18 cellular contexts compared by ENCODE assay signal in the genomic region with DNA sequence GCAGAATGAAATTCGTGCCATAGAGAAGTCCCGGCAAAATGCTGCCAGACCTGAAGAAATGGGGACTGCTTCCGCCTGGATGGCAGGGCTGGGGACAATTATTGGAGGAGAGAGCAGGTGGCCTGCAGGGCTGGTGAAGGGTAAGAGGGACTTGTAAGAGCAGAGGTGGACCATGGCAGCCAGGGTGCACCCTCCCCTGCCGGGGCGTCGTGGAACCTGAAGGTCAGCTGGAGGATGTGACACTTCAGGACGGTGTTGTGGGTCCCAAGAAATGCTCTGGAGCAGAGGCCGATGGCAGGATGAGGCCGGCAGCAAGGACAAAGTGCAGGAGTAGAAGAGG. TPM values are rescaled to one million over a fixed set of nuclear protein-coding genes. Genes with fewer than 3 reads are reported as not detected.
DNase-seq lines count a peak whose midpoint lies in the region; ATAC-seq and TF ChIP-seq lines count a peak whose summit lies in the region.
"Had no signal": no experiment of that assay in that cellular context is flagged by ENCODE, and none has a peak within 500 bp of the region (broad histone marks: within the 10 kb centered on the region; RNA-seq: fewer than 3 reads in every experiment).

No MANE protein-coding gene starts in this region.

- H3K27ac ChIP-seq in ACC112 (ENCODE audit: low read depth, low read length) (peak overlapping the region; percentile 24; the same call in 1 of the 2 replicates), RWPE1 (peak overlapping the region; percentile 97), esophagus squamous epithelium (peak overlapping the region; percentile 86 to 92 (median 90)), spleen (no peak overlapping the region)
- H3K27ac ChIP-seq: dorsolateral prefrontal cortex, left lung, ovary had no signal

- H3K4me3 ChIP-seq in ACC112 (ENCODE audit: low read depth, low read length) = no peak overlapping the region
- no peak overlapping the region for H3K4me3 ChIP-seq in esophagus squamous epithelium
- no peak overlapping the region for H3K4me3 ChIP-seq in spleen
- H3K4me3 ChIP-seq: ovary had no signal

- 53 to 63% methylated on average over 6 to 9 of the region's 9 CpGs for WGBS in esophagus squamous epithelium, 2 donors
- 69 to 77% (median 70%) methylated on average over 9 of the region's 9 CpGs for WGBS in spleen, 5 donors

- H3K36me3 ChIP-seq in ACC112 (ENCODE audit: insufficient read depth, low read length) (no peaks in the 10 kb centered on the region), esophagus squamous epithelium (no peaks in the 10 kb centered on the region), spleen (no peaks in the 10 kb centered on the region)
- H3K36me3 ChIP-seq: left lung, ovary had no signal

- POLR2A ChIA-PET in RWPE1 (lab: Yijun Ruan, JAX; ENCODE audit: low non-redundant PET) = no interaction called here

- peak; percentile 8 for ATAC-seq in sciatic nerve

- CTCF ChIA-PET in RWPE1 (lab: Yijun Ruan, JAX) = interaction anchor here (1.4 kb wide), 1 partner anchor 51 kb away, joined by 7 read pairs; no protein-coding TSS in a partner anchor

- H3K9me3 ChIP-seq in esophagus squamous epithelium (no peaks in the 10 kb centered on the region), spleen (peaks cover 0 to 8% (median 3%) of the 10 kb centered on the region in 8 donors)
- H3K9me3 ChIP-seq: left lung, ovary had no signal

- TF ChIP-seq POLR2A in esophagus squamous epithelium (IDR thresholded peaks at IDR 0.05) (no peak), spleen (IDR thresholded peaks at IDR 0.05) (no peak)

- H2AFZ ChIP-seq in ACC112 (ENCODE audit: low read length, unreplicated experiment) = no peak overlapping the region

- H3K4me1 ChIP-seq in ACC112 (ENCODE audit: control insufficient read depth, insufficient read depth, low read length, unreplicated experiment) = peaks cover 19% of the 10 kb centered on the region
- H3K4me1 ChIP-seq in esophagus squamous epithelium = peaks cover 33 to 72% (median 34%) of the 10 kb centered on the region in 3 donors
- H3K4me1 ChIP-seq in spleen = peaks cover 0 to 11% (median 6%) of the 10 kb centered on the region in 6 donors
- H3K4me1 ChIP-seq: left lung had no signal

- no peaks in the 10 kb centered on the region for H3K79me2 ChIP-seq in ACC112 (ENCODE audit: control insufficient read depth, insufficient read depth, low read length, unreplicated experiment)

- TF ChIP-seq CTCF in RWPE1 (conservative IDR thresholded peaks at IDR 0.05; ENCODE audit: low read depth) = no peak
- TF ChIP-seq CTCF in esophagus squamous epithelium (IDR thresholded peaks at IDR 0.05) = no peak
- TF ChIP-seq CTCF in spleen (IDR thresholded peaks at IDR 0.05 in 8 of 11, conservative IDR thresholded peaks at IDR 0.05 in 3 of 11) = no peak

- H3K27me3 ChIP-seq in ACC112 (ENCODE audit: insufficient read depth, low read length) = no peaks in the 10 kb centered on the region
- H3K27me3 ChIP-seq in esophagus squamous epithelium = peaks cover 0 to 71% (median 0%) of the 10 kb centered on the region in 4 donors
- peaks cover 0 to 89% (median 31%) of the 10 kb centered on the region in 7 donors for H3K27me3 ChIP-seq in spleen (replicated peaks in 1 of 7)
- H3K27me3 ChIP-seq: ovary had no signal

- DNase-seq in RWPE1 (ENCODE audit: low spot score) = no peak
- DNase-seq in esophagus squamous epithelium (lab: John Stamatoyannopoulos, UW) = no peak
- no peak for DNase-seq in sciatic nerve (ENCODE audit: low spot score)
- no peak for DNase-seq in GM19238 (ENCODE audit: insufficient read length, low spot score)
- no peak for DNase-seq in NCI-H774 (lab: John Stamatoyannopoulos, UW)
- no peak for DNase-seq in stimulated activated CD8-positive, alpha-beta memory T cell treated with anti-CD3 and anti-CD28 coated beads, Interleukin-4, amount 100 ng/mL, for 48 hours
- no peak for DNase-seq in spleen
- DNase-seq: CD4-positive, CD25-positive, alpha-beta regulatory T cell; erythroblast; NCI-H2029 treated with DMSO at 0.1 percent for 48 hours; NCI-H524 treated with DMSO at 0.1 percent for 48 hours; ovary; stimulated activated CD4-positive, alpha-beta T cell treated with anti-CD3 and anti-CD28 coated beads, Interleukin-4, amount 100 ng/mL, for 24 hours; substantia nigra; T-helper 9 cell had no signal

- intact Hi-C loops in esophagus squamous epithelium (cut with DNase I) = no loop called here
- intact Hi-C loops in sciatic nerve (cut with DNase I) = no loop called here
- intact Hi-C loops in spleen (cut with DNase I; ENCODE audit: low total_unique reads) = no loop called here

RNA-seq across cellular contexts. Expression of a gene that starts 40.3 kb away (rescaled TPM):
- 10 to 100 TPM; 41.1 to 93.5 (median 68.8) TPM for total RNA-seq in esophagus squamous epithelium
- total RNA-seq in sciatic nerve = 0.09 TPM
- not detected for total RNA-seq in spleen
- under 1 TPM; 0.02 to 0.06 (median 0.06) TPM for polyA plus RNA-seq in spleen

Comparison
In these comparisons a context has a peak if more than half of its experiments do, and no peak if none do; other contexts are left out.
1. H3K27ac ChIP-seq: peak in ACC112 (single experiment), RWPE1 (single experiment) and esophagus squamous epithelium (4 of 4); none in spleen (0 of 8).
2. RNA of a gene that starts 40.3 kb away (total RNA-seq): 41.1 to 93.5 TPM in esophagus squamous epithelium; 0.09 TPM in sciatic nerve (single experiment) and not detected in spleen; every median in the first group is over 10 times any median in the second.